Comparison of ENCODE assay signal across 16 cellular contexts in genomic region chr12:122123761-122124145, GRCh38. TPM values are rescaled to one million over a fixed set of nuclear protein-coding genes. Genes with fewer than 3 reads are reported as not detected.
A peak's percentile ranks its signal among the peaks of the same experiment; 100 is the strongest.
DNase-seq lines count a peak whose midpoint lies in the region; ATAC-seq and TF ChIP-seq lines count a peak whose summit lies in the region.
"Had no signal": no experiment of that assay in that cellular context is flagged by ENCODE, and none has a peak within 500 bp of the region (broad histone marks: within the 10 kb centered on the region; RNA-seq: fewer than 3 reads in every experiment).

No MANE protein-coding gene starts in this region.

- no peak for TF ChIP-seq EP300 in stomach (IDR thresholded peaks at IDR 0.05)

- H3K27me3 Mint-ChIP-seq in activated CD4-positive, alpha-beta T cell treated with anti-CD3 and anti-CD28 coated beads for 36 hours, result no peaks in the 10 kb centered on the region
- no peaks in the 10 kb centered on the region for H3K27me3 Mint-ChIP-seq in activated T-helper 17 cell treated with anti-CD3 and anti-CD28 coated beads, Interleukin-2, amount 50 U/mL, for 72 hours
- H3K27me3 Mint-ChIP-seq in mesothelial cell of epicardium (ENCODE audit: low read depth), result no peaks in the 10 kb centered on the region
- no peaks in the 10 kb centered on the region for H3K27me3 Mint-ChIP-seq in natural killer cell (ENCODE audit: low read depth in 2 of 2)
- H3K27me3 Mint-ChIP-seq: activated CD8-positive, alpha-beta memory T cell treated with anti-CD3 and anti-CD28 coated beads, Interleukin-2, amount 10 ng/mL, durations not matched to agents 7 days and 5 days had no signal

- POLR2A ChIA-PET in activated CD4-positive, alpha-beta T cell treated with anti-CD3 and anti-CD28 coated beads for 36 hours (lab: Charles Lee), result no interaction called here

- no peak overlapping the region for H3K4me3 ChIP-seq in stomach
- H3K4me3 ChIP-seq: cardiac muscle cell, prostate gland, upper lobe of right lung had no signal

- H3K9me3 Mint-ChIP-seq in activated CD4-positive, alpha-beta T cell treated with anti-CD3 and anti-CD28 coated beads for 36 hours (ENCODE audit: low read depth), result no peaks in the 10 kb centered on the region
- no peaks in the 10 kb centered on the region for H3K9me3 Mint-ChIP-seq in activated T-helper 17 cell treated with anti-CD3 and anti-CD28 coated beads, Interleukin-2, amount 50 U/mL, for 72 hours
- no peaks in the 10 kb centered on the region for H3K9me3 Mint-ChIP-seq in mesothelial cell of epicardium
- no peaks in the 10 kb centered on the region for H3K9me3 Mint-ChIP-seq in natural killer cell
- H3K9me3 Mint-ChIP-seq: activated naive CD4-positive, alpha-beta T cell treated with anti-CD3 and anti-CD28 coated beads, Interleukin-2, amount 50 U/mL, for 72 hours had no signal

- intact Hi-C loops in activated CD4-positive, alpha-beta T cell treated with anti-CD3 and anti-CD28 coated beads for 36 hours (cut with DNase I, micrococcal nuclease), result loop anchor here (1.0 to 2.0 kb wide), 3 partner anchors 45 to 205 kb away; partner anchors contain the start of genes CFAP251 (in 1 of the 2) and MLXIP (in 1 of the 2)
- intact Hi-C loops in stomach (cut with DNase I; ENCODE audit: low total_unique reads), result no loop called here
- intact Hi-C loops in natural killer cell (cut with micrococcal nuclease), result loop anchor here (1.0 kb wide), 1 partner anchor 69 kb away; no protein-coding TSS in a partner anchor

- peak overlapping the region; percentile 13 for H3K27ac Mint-ChIP-seq in activated CD4-positive, alpha-beta T cell treated with anti-CD3 and anti-CD28 coated beads for 36 hours
- H3K27ac Mint-ChIP-seq in activated T-helper 17 cell treated with anti-CD3 and anti-CD28 coated beads, Interleukin-2, amount 50 U/mL, for 72 hours, result peak overlapping the region; percentile 68
- peak overlapping the region; percentile 21 for H3K27ac Mint-ChIP-seq in mesothelial cell of epicardium
- no peak overlapping the region for H3K27ac Mint-ChIP-seq in natural killer cell

- TF ChIP-seq CTCF in mesothelial cell of epicardium (IDR thresholded peaks at IDR 0.05; ENCODE audit: unreplicated experiment) (no peak), stomach (IDR thresholded peaks at IDR 0.05) (no peak), natural killer cell (IDR thresholded peaks at IDR 0.05) (no peak)

- no peak for ATAC-seq in activated CD4-positive, alpha-beta T cell treated with anti-CD3 and anti-CD28 coated beads for 36 hours
- no peak for ATAC-seq in activated T-helper 17 cell treated with anti-CD3 and anti-CD28 coated beads, Interleukin-2, amount 50 U/mL, for 72 hours (replicated peaks)
- ATAC-seq in natural killer cell (no peak), GM21723 (IDR thresholded peaks at IDR 0.05; ENCODE audit: unreplicated experiment) (no peak)

- H3K27me3 ChIP-seq in stomach, result no peaks in the 10 kb centered on the region
- H3K27me3 ChIP-seq: cardiac muscle cell, upper lobe of right lung had no signal

- WGBS in stomach, 5 donors, result 72 to 85% (median 79%) methylated on average over 9 of the region's 9 CpGs

- CTCF ChIA-PET in activated CD4-positive, alpha-beta T cell treated with anti-CD3 and anti-CD28 coated beads for 36 hours (lab: Charles Lee), result interaction anchor here (0.7 to 5.5 kb wide), 36 partner anchors 9 to 1550 kb away, joined by 3 to 105 read pairs (median 4); partner anchors contain the start of genes CFAP251 and LRRC43

- no peak overlapping the region for H3K4me3 Mint-ChIP-seq in activated CD4-positive, alpha-beta T cell treated with anti-CD3 and anti-CD28 coated beads for 36 hours
- H3K4me3 Mint-ChIP-seq in activated T-helper 17 cell treated with anti-CD3 and anti-CD28 coated beads, Interleukin-2, amount 50 U/mL, for 72 hours, result no peak overlapping the region
- no peak overlapping the region for H3K4me3 Mint-ChIP-seq in mesothelial cell of epicardium
- H3K4me3 Mint-ChIP-seq in natural killer cell, result no peak overlapping the region
- H3K4me3 Mint-ChIP-seq: activated CD8-positive, alpha-beta memory T cell treated with anti-CD3 and anti-CD28 coated beads, Interleukin-2, amount 10 ng/mL, durations not matched to agents 7 days and 5 days had no signal

- no peak for TF ChIP-seq POLR2A in stomach (IDR thresholded peaks at IDR 0.05)

- peak overlapping the region in 3 of 5 donors; percentile 5 to 72 (median 54) for H3K27ac ChIP-seq in stomach
- H3K27ac ChIP-seq: cardiac muscle cell, prostate gland, upper lobe of right lung had no signal

- peaks cover 35 to 83% (median 69%) of the 10 kb centered on the region in 4 donors for H3K4me1 ChIP-seq in stomach
- H3K4me1 ChIP-seq: prostate gland had no signal

- peaks cover 34% of the 10 kb centered on the region for H3K4me1 Mint-ChIP-seq in activated CD4-positive, alpha-beta T cell treated with anti-CD3 and anti-CD28 coated beads for 36 hours
- H3K4me1 Mint-ChIP-seq in activated T-helper 17 cell treated with anti-CD3 and anti-CD28 coated beads, Interleukin-2, amount 50 U/mL, for 72 hours, result peaks cover 14% of the 10 kb centered on the region
- H3K4me1 Mint-ChIP-seq in mesothelial cell of epicardium (peaks cover 2% of the 10 kb centered on the region), natural killer cell (peaks cover 23 to 30% of the 10 kb centered on the region in 2 donors)

- H3K36me3 Mint-ChIP-seq in activated CD4-positive, alpha-beta T cell treated with anti-CD3 and anti-CD28 coated beads for 36 hours (ENCODE audit: low read depth), result no peaks in the 10 kb centered on the region
- peaks cover 9% of the 10 kb centered on the region for H3K36me3 Mint-ChIP-seq in activated T-helper 17 cell treated with anti-CD3 and anti-CD28 coated beads, Interleukin-2, amount 50 U/mL, for 72 hours (ENCODE audit: low read depth)
- peaks cover 5% of the 10 kb centered on the region for H3K36me3 Mint-ChIP-seq in mesothelial cell of epicardium
- H3K36me3 Mint-ChIP-seq in natural killer cell, result no peaks in the 10 kb centered on the region
- H3K36me3 Mint-ChIP-seq: activated naive CD4-positive, alpha-beta T cell treated with anti-CD3 and anti-CD28 coated beads, Interleukin-2, amount 50 U/mL, for 72 hours had no signal

- peaks cover 15 to 21% (median 18%) of the 10 kb centered on the region in 4 donors for H3K36me3 ChIP-seq in stomach
- H3K36me3 ChIP-seq: cardiac muscle cell had no signal

- DNase-seq in activated CD4-positive, alpha-beta T cell treated with anti-CD3 and anti-CD28 coated beads for 36 hours, result no peak
- DNase-seq in activated CD4-positive, alpha-beta T cell treated with anti-CD3 and anti-CD28 coated beads, Interleukin-2, amount 50 U/mL, for 48 hours, result no peak
- DNase-seq in mesothelial cell of epicardium (ENCODE audit: low spot score in 2 of 2, unreplicated experiment in 2 of 2) (no peak), stomach (no peak), natural killer cell (no peak), activated gamma-delta T cell treated with Interleukin-2 at 50 U/mL for 16 hours (no peak)
- DNase-seq: upper lobe of right lung had no signal

- no peaks in the 10 kb centered on the region for H3K9me3 ChIP-seq in stomach
- H3K9me3 ChIP-seq: prostate gland, upper lobe of right lung had no signal

RNA-seq across cellular contexts. Expression of gene MLXIP, which starts 45.2 kb away (rescaled TPM):
- 10 to 100 TPM; 17.7 to 26.4 TPM for total RNA-seq in activated CD4-positive, alpha-beta T cell treated with anti-CD3 and anti-CD28 coated beads for 36 hours
- 10 to 100 TPM; 19.7 to 28.9 TPM for total RNA-seq in activated T-helper 17 cell treated with anti-CD3 and anti-CD28 coated beads, Interleukin-2, amount 50 U/mL, for 72 hours
- 65.3 to 67.3 TPM (median 65.7 TPM) in 3 replicates for total RNA-seq in mesothelial cell of epicardium
- 100 to 1,000 TPM in 1 of 5 donors, 10 to 100 TPM in 4; 34.5 to 140 (median 37.1) TPM for total RNA-seq in stomach
- polyA plus RNA-seq in stomach, result 10 to 100 TPM; 12.3 to 28.0 (median 16.6) TPM
- 10 to 100 TPM; 83.8 to 92.4 (median 86.1) TPM for total RNA-seq in natural killer cell

RNA-seq across cellular contexts. Expression of gene IL31, which starts 50.3 kb away (rescaled TPM):
- 1 to 10 TPM; 2.1 to 4.0 TPM for total RNA-seq in activated CD4-positive, alpha-beta T cell treated with anti-CD3 and anti-CD28 coated beads for 36 hours
- total RNA-seq in activated T-helper 17 cell treated with anti-CD3 and anti-CD28 coated beads, Interleukin-2, amount 50 U/mL, for 72 hours, result not detected
- total RNA-seq in mesothelial cell of epicardium (not detected in 3 replicates), stomach (not detected), natural killer cell (not detected)
- polyA plus RNA-seq in stomach, result not detected
- total RNA-seq: A172; activated CD8-positive, alpha-beta memory T cell treated with anti-CD3 and anti-CD28 coated beads, Interleukin-2, amount 10 ng/mL, durations not matched to agents 7 days and 5 days; cardiac muscle cell; frontal cortex; OCI-LY7; prostate gland; upper lobe of right lung had no signal
- polyA plus RNA-seq: cardiac muscle cell had no signal

RNA-seq across cellular contexts. Expression of gene LRRC43, which starts 59.2 kb away (rescaled TPM):
- total RNA-seq in activated CD4-positive, alpha-beta T cell treated with anti-CD3 and anti-CD28 coated beads for 36 hours, result under 1 TPM in 1 of 2 experiments, not detected in 1; 0.37 TPM
- not detected for total RNA-seq in activated T-helper 17 cell treated with anti-CD3 and anti-CD28 coated beads, Interleukin-2, amount 50 U/mL, for 72 hours
- total RNA-seq in mesothelial cell of epicardium, result 3.9 to 6.6 TPM (median 4.9 TPM) in 3 replicates
- 1 to 10 TPM in 2 of 5 donors, not detected in 3; 1.3 to 2.2 TPM for total RNA-seq in stomach
- polyA plus RNA-seq in stomach, result not detected
- total RNA-seq in natural killer cell, result 10 to 100 TPM in 1 of 3 donors, 1 to 10 TPM in 2; 5.0 to 18.5 (median 8.5) TPM
- total RNA-seq: A172, OCI-LY7, upper lobe of right lung had no signal

Comparison
In these comparisons a context has a peak if more than half of its experiments do, and no peak if none do; other contexts are left out.
1. H3K27ac Mint-ChIP-seq: peak in activated CD4-positive, alpha-beta T cell treated with anti-CD3 and anti-CD28 coated beads for 36 hours (single experiment), activated T-helper 17 cell treated with anti-CD3 and anti-CD28 coated beads, Interleukin-2, amount 50 U/mL, for 72 hours (single experiment) and mesothelial cell of epicardium (single experiment); none in natural killer cell (0 of 2).